Comparison of ENCODE assay signal across 10 cellular contexts in genomic region chr1:167933779-167934178, GRCh38. TPM values are rescaled to one million over a fixed set of nuclear protein-coding genes. Genes with fewer than 3 reads are reported as not detected.
DNase-seq lines count a peak whose midpoint lies in the region; ATAC-seq, FAIRE-seq and TF ChIP-seq lines count a peak whose summit lies in the region.
"Had no signal": no experiment of that assay in that cellular context is flagged by ENCODE, and none has a peak within 500 bp of the region (broad histone marks: within the 10 kb centered on the region; RNA-seq: fewer than 3 reads in every experiment).

No MANE protein-coding gene starts in this region.

- no peak for FAIRE-seq in small intestine (lab: Jason Lieb, UNC)

- H3K4me3 Mint-ChIP-seq in activated naive CD8-positive, alpha-beta T cell: peak overlapping the region; percentile 62

- DNase-seq in heart left ventricle (no peak), left ventricle myocardium superior (no peak), kidney epithelial cell (ENCODE audit: low read depth) (no peak), thyroid gland (no peak), NCI-H82 treated with DMSO at 0.1 percent for 48 hours (lab: John Stamatoyannopoulos, UW; ENCODE audit: unreplicated experiment) (no peak), small intestine (no peak)
- DNase-seq: NCI-H2227 treated with DMSO at 0.1 percent for 48 hours had no signal

- ATAC-seq in heart left ventricle (no peak), left ventricle myocardium superior (no peak), GM18867 (IDR thresholded peaks at IDR 0.05; ENCODE audit: unreplicated experiment) (no peak)

- no peaks in the 10 kb centered on the region for H3K36me3 Mint-ChIP-seq in activated naive CD8-positive, alpha-beta T cell

- TF ChIP-seq POLR2A in heart left ventricle (IDR thresholded peaks at IDR 0.05) (no peak), thyroid gland (IDR thresholded peaks at IDR 0.05) (no peak)

- H3K27ac ChIP-seq in heart left ventricle: peak overlapping the region in 10 of 12 donors; percentile 93 to 99 (median 98)
- H3K27ac ChIP-seq in thyroid gland: peak overlapping the region in 2 of 3 donors; percentile 96 to 99
- H3K27ac ChIP-seq in small intestine (ENCODE audit: low read depth in 1 of 2, low read length in 1 of 2): no peak overlapping the region

- H3K27me3 ChIP-seq in heart left ventricle (no peaks in the 10 kb centered on the region), kidney epithelial cell (ENCODE audit: control insufficient read depth, insufficient read depth, low read length) (no peaks in the 10 kb centered on the region), thyroid gland (no peaks in the 10 kb centered on the region), small intestine (ENCODE audit: control insufficient read depth in 2 of 2, insufficient read depth in 2 of 2, low read length in 2 of 2) (no peaks in the 10 kb centered on the region)

- H3K27me3 Mint-ChIP-seq in activated naive CD8-positive, alpha-beta T cell: no peaks in the 10 kb centered on the region

- H3K9me3 ChIP-seq in heart left ventricle (no peaks in the 10 kb centered on the region), thyroid gland (no peaks in the 10 kb centered on the region), small intestine (ENCODE audit: control insufficient read depth, low read depth) (no peaks in the 10 kb centered on the region)
- H3K9me3 ChIP-seq: HAP-1 had no signal

- TF ChIP-seq CTCF in heart left ventricle (IDR thresholded peaks at IDR 0.05) (no peak), kidney epithelial cell (IDR thresholded peaks at IDR 0.05; ENCODE audit: insufficient read depth, low read length, poor library complexity, severe bottlenecking) (no peak), thyroid gland (IDR thresholded peaks at IDR 0.05) (no peak)

- peak overlapping the region in 9 of 12 donors; percentile 72 to 97 (median 82) for H3K4me3 ChIP-seq in heart left ventricle
- peak overlapping the region; percentile 96 for H3K4me3 ChIP-seq in kidney epithelial cell (ENCODE audit: low read depth, low read length)
- no peak overlapping the region for H3K4me3 ChIP-seq in thyroid gland (replicated peaks in 1 of 3)
- peak overlapping the region in 1 of 2 donors; percentile 90 for H3K4me3 ChIP-seq in small intestine (ENCODE audit: low read depth in 1 of 2, low read length in 2 of 2)

- H3K36me3 ChIP-seq in heart left ventricle (no peaks in the 10 kb centered on the region), kidney epithelial cell (ENCODE audit: control insufficient read depth, insufficient read depth, low read length) (no peaks in the 10 kb centered on the region), thyroid gland (no peaks in the 10 kb centered on the region), small intestine (ENCODE audit: control insufficient read depth in 2 of 2, insufficient read depth in 2 of 2, low read length in 2 of 2) (no peaks in the 10 kb centered on the region)
- H3K36me3 ChIP-seq: HAP-1 had no signal

- peaks cover 48% of the 10 kb centered on the region for H3K4me1 Mint-ChIP-seq in activated naive CD8-positive, alpha-beta T cell (ENCODE audit: low read depth)

- WGBS in heart left ventricle, 4 donors: 58 to 65% (median 59%) methylated on average over 4 of the region's 4 CpGs
- 59 to 71% methylated on average over 4 of the region's 4 CpGs for WGBS in thyroid gland, 2 donors
- WGBS in small intestine, 3 donors: 30 to 63% (median 42%) methylated on average over 4 of the region's 4 CpGs

- H3K9me3 Mint-ChIP-seq in activated naive CD8-positive, alpha-beta T cell (ENCODE audit: low read depth): no peaks in the 10 kb centered on the region

- intact Hi-C loops in heart left ventricle (cut with DNase I): loop anchor here in 7 of 10 donors (5.0 to 10.0 kb wide), 5 partner anchors 111 to 241 kb away; partner anchors contain the start of genes MPZL1 (in 1 of the 7) and TIPRL (in 1 of the 7)
- intact Hi-C loops in left ventricle myocardium superior (cut with micrococcal nuclease): no loop called here
- intact Hi-C loops in thyroid gland (cut with DNase I): no loop called here

- H3K4me1 ChIP-seq in heart left ventricle: peaks cover 0 to 54% (median 37%) of the 10 kb centered on the region in 12 donors
- H3K4me1 ChIP-seq in thyroid gland: peaks cover 24 to 26% of the 10 kb centered on the region in 2 donors
- H3K4me1 ChIP-seq in small intestine (ENCODE audit: control insufficient read depth in 2 of 2, insufficient read depth in 1 of 2, low read depth in 1 of 2, low read length in 1 of 2): no peaks in the 10 kb centered on the region

- H3K27ac Mint-ChIP-seq in activated naive CD8-positive, alpha-beta T cell: peak overlapping the region; percentile 17

RNA-seq across cellular contexts. Expression of gene DCAF6, which starts 2.7 kb away (rescaled TPM):
- 100 to 1,000 TPM; 145 to 245 (median 180) TPM for total RNA-seq in heart left ventricle
- 100 to 1,000 TPM in 1 of 2 donors, 10 to 100 TPM in 1; 66.9 to 109 TPM for polyA plus RNA-seq in heart left ventricle
- total RNA-seq in left ventricle myocardium superior: 234 TPM
- 24.7 and 27.2 TPM in 2 replicates for total RNA-seq in kidney epithelial cell
- 10 to 100 TPM; 73.7 to 88.7 (median 79.2) TPM for total RNA-seq in thyroid gland
- 10 to 100 TPM; 28.9 to 42.3 (median 28.9) TPM for polyA plus RNA-seq in small intestine

RNA-seq across cellular contexts. Expression of gene MPC2, which starts 3.1 kb away (rescaled TPM):
- 100 to 1,000 TPM in 8 of 9 donors, 10 to 100 TPM in 1; 69.5 to 260 (median 214) TPM for total RNA-seq in heart left ventricle
- polyA plus RNA-seq in heart left ventricle: 100 to 1,000 TPM; 163 to 206 TPM
- 237 TPM for total RNA-seq in left ventricle myocardium superior
- 15.4 and 18.6 TPM in 2 replicates for total RNA-seq in kidney epithelial cell
- 10 to 100 TPM; 16.2 to 40.1 (median 35.1) TPM for total RNA-seq in thyroid gland
- polyA plus RNA-seq in small intestine: 100 to 1,000 TPM; 140 to 185 (median 154) TPM

RNA-seq across cellular contexts. Expression of gene ADCY10, which starts 19.8 kb away (rescaled TPM):
- total RNA-seq in heart left ventricle (under 1 TPM in 8 of 9 donors, not detected in 1; 0.07 to 0.83 (median 0.48) TPM), left ventricle myocardium superior (0.47 TPM), kidney epithelial cell (not detected in 2 replicates), thyroid gland (under 1 TPM in 3 of 4 donors, not detected in 1; 0.15 to 0.45 (median 0.40) TPM)
- polyA plus RNA-seq in heart left ventricle (under 1 TPM; 0.19 to 0.25 TPM), small intestine (1 to 10 TPM in 1 of 3 donors, under 1 TPM in 1, not detected in 1; 0.15 to 1.1 TPM)

Comparison
In these comparisons a context has a peak if more than half of its experiments do, and no peak if none do; other contexts are left out.
1. intact Hi-C loops: an anchor here in heart left ventricle (5.0 to 10.0 kb wide); none called in left ventricle myocardium superior and thyroid gland.
2. H3K27ac ChIP-seq: peak in heart left ventricle (10 of 12) and thyroid gland (2 of 3); none in small intestine (0 of 2).
3. H3K4me3 ChIP-seq: peak in heart left ventricle (9 of 12) and kidney epithelial cell (single experiment); none in thyroid gland (0 of 3).